ENCODE assay signal across 1 cellular context in the genomic region with DNA sequence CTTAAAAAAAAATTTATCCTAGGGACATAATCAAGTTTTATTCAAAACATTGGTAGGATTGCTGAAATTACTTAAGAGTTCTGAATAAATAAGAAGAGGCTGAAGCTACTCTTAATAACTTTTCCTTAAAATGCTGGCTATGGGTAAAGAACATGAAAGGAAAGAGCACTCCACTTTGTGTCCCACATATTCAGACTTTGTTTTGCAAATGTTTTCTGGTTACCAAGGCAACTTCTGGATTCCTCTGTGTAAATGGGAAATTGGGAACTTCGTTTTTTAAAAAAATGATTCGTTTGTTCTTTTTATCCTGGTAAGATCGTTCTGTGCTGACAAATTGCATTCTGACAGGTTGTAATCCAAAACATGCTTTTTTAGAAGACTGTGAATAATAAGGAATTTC.
TF ChIP-seq lines count a peak whose summit lies in the region.

No MANE protein-coding gene starts in this region.

TF ChIP-seq in GM23338, 12 proteins besides CTCF, POLR2A, EP300 and RAD21 (continued from another document):
- TF ChIP-seq, protein P1, sequence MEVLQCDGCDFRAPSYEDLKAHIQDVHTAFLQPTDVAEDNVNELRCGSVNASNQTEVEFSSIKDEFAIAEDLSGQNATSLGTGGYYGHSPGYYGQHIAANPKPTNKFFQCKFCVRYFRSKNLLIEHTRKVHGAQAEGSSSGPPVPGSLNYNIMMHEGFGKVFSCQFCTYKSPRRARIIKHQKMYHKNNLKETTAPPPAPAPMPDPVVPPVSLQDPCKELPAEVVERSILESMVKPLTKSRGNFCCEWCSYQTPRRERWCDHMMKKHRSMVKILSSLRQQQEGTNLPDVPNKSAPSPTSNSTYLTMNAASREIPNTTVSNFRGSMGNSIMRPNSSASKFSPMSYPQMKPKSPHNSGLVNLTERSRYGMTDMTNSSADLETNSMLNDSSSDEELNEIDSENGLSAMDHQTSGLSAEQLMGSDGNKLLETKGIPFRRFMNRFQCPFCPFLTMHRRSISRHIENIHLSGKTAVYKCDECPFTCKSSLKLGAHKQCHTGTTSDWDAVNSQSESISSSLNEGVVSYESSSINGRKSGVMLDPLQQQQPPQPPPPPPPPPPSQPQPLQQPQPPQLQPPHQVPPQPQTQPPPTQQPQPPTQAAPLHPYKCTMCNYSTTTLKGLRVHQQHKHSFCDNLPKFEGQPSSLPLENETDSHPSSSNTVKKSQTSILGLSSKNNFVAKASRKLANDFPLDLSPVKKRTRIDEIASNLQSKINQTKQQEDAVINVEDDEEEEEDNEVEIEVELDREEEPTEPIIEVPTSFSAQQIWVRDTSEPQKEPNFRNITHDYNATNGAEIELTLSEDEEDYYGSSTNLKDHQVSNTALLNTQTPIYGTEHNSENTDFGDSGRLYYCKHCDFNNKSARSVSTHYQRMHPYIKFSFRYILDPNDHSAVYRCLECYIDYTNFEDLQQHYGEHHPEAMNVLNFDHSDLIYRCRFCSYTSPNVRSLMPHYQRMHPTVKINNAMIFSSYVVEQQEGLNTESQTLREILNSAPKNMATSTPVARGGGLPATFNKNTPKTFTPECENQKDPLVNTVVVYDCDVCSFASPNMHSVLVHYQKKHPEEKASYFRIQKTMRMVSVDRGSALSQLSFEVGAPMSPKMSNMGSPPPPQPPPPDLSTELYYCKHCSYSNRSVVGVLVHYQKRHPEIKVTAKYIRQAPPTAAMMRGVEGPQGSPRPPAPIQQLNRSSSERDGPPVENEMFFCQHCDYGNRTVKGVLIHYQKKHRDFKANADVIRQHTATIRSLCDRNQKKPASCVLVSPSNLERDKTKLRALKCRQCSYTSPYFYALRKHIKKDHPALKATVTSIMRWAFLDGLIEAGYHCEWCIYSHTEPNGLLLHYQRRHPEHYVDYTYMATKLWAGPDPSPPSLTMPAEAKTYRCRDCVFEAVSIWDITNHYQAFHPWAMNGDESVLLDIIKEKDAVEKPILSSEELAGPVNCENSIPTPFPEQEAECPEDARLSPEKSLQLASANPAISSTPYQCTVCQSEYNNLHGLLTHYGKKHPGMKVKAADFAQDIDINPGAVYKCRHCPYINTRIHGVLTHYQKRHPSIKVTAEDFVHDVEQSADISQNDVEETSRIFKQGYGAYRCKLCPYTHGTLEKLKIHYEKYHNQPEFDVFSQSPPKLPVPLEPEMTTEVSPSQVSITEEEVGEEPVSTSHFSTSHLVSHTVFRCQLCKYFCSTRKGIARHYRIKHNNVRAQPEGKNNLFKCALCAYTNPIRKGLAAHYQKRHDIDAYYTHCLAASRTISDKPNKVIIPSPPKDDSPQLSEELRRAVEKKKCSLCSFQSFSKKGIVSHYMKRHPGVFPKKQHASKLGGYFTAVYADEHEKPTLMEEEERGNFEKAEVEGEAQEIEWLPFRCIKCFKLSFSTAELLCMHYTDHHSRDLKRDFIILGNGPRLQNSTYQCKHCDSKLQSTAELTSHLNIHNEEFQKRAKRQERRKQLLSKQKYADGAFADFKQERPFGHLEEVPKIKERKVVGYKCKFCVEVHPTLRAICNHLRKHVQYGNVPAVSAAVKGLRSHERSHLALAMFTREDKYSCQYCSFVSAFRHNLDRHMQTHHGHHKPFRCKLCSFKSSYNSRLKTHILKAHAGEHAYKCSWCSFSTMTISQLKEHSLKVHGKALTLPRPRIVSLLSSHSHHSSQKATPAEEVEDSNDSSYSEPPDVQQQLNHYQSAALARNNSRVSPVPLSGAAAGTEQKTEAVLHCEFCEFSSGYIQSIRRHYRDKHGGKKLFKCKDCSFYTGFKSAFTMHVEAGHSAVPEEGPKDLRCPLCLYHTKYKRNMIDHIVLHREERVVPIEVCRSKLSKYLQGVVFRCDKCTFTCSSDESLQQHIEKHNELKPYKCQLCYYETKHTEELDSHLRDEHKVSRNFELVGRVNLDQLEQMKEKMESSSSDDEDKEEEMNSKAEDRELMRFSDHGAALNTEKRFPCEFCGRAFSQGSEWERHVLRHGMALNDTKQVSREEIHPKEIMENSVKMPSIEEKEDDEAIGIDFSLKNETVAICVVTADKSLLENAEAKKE (CRISPR knock-in tag; IDR thresholded peaks at IDR 0.05), result no peak
- TF ChIP-seq ZNF114 (CRISPR knock-in tag; IDR thresholded peaks at IDR 0.05) (no peak), STAT1 (IDR thresholded peaks at IDR 0.05; ENCODE audit: unreplicated experiment) (no peak), ZNF331 (CRISPR knock-in tag; IDR thresholded peaks at IDR 0.05; ENCODE audit: low read depth) (no peak), EZH2phosphoT487 (IDR thresholded peaks at IDR 0.05; ENCODE audit: unreplicated experiment) (no peak)
- TF ChIP-seq, protein P2, sequence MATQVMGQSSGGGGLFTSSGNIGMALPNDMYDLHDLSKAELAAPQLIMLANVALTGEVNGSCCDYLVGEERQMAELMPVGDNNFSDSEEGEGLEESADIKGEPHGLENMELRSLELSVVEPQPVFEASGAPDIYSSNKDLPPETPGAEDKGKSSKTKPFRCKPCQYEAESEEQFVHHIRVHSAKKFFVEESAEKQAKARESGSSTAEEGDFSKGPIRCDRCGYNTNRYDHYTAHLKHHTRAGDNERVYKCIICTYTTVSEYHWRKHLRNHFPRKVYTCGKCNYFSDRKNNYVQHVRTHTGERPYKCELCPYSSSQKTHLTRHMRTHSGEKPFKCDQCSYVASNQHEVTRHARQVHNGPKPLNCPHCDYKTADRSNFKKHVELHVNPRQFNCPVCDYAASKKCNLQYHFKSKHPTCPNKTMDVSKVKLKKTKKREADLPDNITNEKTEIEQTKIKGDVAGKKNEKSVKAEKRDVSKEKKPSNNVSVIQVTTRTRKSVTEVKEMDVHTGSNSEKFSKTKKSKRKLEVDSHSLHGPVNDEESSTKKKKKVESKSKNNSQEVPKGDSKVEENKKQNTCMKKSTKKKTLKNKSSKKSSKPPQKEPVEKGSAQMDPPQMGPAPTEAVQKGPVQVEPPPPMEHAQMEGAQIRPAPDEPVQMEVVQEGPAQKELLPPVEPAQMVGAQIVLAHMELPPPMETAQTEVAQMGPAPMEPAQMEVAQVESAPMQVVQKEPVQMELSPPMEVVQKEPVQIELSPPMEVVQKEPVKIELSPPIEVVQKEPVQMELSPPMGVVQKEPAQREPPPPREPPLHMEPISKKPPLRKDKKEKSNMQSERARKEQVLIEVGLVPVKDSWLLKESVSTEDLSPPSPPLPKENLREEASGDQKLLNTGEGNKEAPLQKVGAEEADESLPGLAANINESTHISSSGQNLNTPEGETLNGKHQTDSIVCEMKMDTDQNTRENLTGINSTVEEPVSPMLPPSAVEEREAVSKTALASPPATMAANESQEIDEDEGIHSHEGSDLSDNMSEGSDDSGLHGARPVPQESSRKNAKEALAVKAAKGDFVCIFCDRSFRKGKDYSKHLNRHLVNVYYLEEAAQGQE (IDR thresholded peaks at IDR 0.05; ENCODE audit: unreplicated experiment), result no peak
